Comparison of ENCODE assay signal across 24 cellular contexts in the genomic region with DNA sequence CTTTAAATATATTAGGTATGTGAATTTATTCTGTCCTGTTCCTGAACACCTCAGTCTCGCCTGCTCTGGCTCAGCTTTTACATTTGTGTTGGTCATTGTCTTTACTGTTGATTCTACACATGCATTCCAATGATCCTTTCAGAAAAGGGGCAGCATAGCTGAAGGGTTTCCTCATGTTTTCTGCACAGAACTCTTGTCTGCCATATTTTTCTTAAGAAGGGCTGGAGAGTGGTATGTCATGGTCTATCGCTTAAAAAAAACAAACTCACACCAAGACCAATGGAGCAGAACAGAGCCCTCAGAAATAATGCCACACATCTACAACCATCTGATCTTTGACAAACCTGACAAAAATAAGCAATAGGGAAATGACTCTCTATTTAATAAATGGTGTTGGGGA.
A peak's percentile ranks its signal among the peaks of the same experiment; 100 is the strongest.
DNase-seq lines count a peak whose midpoint lies in the region; ATAC-seq and TF ChIP-seq lines count a peak whose summit lies in the region.
"Had no signal": no experiment of that assay in that cellular context is flagged by ENCODE, and none has a peak within 500 bp of the region (broad histone marks: within the 10 kb centered on the region; RNA-seq: fewer than 3 reads in every experiment).

No MANE protein-coding gene starts in this region.

- in situ Hi-C loops in Caki2 (cut with HindIII; ENCODE audit: low pct_unique_long_range_greater_than_20kb, low sequenced_read_pairs) = no loop called here
- in situ Hi-C loops in GM13977 (cut with MboI; ENCODE audit: low pct_unique_long_range_greater_than_20kb, low sequenced_read_pairs, unreplicated experiment) = no loop called here

- no peaks in the 10 kb centered on the region for H3K27me3 ChIP-seq in psoas muscle (ENCODE audit: insufficient read depth in 3 of 3, low read length in 2 of 3)
- H3K27me3 ChIP-seq: BLaER1 treated with 17β-estradiol and CSF1 and Interleukin-3, amounts not matched to agents 10 nM and 100 nM had no signal

- 93 to 95% methylated on average over 2 of the region's 2 CpGs; no CpG with 5 or more reads in 1 of the 3 donors for WGBS in psoas muscle, 3 donors

- H3K4me3 ChIP-seq in epithelial cell of proximal tubule (ENCODE audit: low read depth, low read length) (no peak overlapping the region), psoas muscle (no peak overlapping the region)
- H3K4me3 ChIP-seq: A549; BLaER1 treated with 17β-estradiol and CSF1 and Interleukin-3, amounts not matched to agents 10 nM and 100 nM; GM12878 had no signal

- intact Hi-C loops in psoas muscle (cut with DNase I) = no loop called here

- ATAC-seq in psoas muscle = no peak
- ATAC-seq: A549; CD8-positive, alpha-beta T cell; GM12878 had no signal

- H3K27ac ChIP-seq in psoas muscle = no peak overlapping the region
- H3K27ac ChIP-seq: 22Rv1; A549; BLaER1 treated with 17β-estradiol and CSF1 and Interleukin-3, amounts not matched to agents 10 nM and 100 nM; C4-2B had no signal

- H3K36me3 ChIP-seq in psoas muscle (ENCODE audit: insufficient read depth in 1 of 2, low read depth in 1 of 2) = no peaks in the 10 kb centered on the region
- H3K36me3 ChIP-seq: BLaER1 treated with 17β-estradiol and CSF1 and Interleukin-3, amounts not matched to agents 10 nM and 100 nM had no signal

- DNase-seq in Caki2 (ENCODE audit: low read depth) = peak; percentile 76
- peak; percentile 22 for DNase-seq in epithelial cell of proximal tubule (ENCODE audit: low read depth)
- DNase-seq in kidney glomerular epithelial cell (lab: John Stamatoyannopoulos, UW) = peak; percentile 42
- DNase-seq in renal cortical epithelial cell (ENCODE audit: low read depth) = peak; percentile 76
- no peak for DNase-seq in psoas muscle
- no peak for DNase-seq in stimulated activated CD4-positive, alpha-beta T cell treated with anti-CD3 and anti-CD28 coated beads, Interleukin-15, amount 100 ng/mL, for 24 hours
- no peak for DNase-seq in GM13977 (ENCODE audit: low spot score)
- DNase-seq in stimulated activated naive CD4-positive, alpha-beta T cell treated with Interleukin-2 at 50 U/mL for 16 hours (lab: John Stamatoyannopoulos, UW) = no peak
- DNase-seq: AML-193; Caco-2; CD4-positive, alpha-beta T cell; CD8-positive, alpha-beta T cell; DMS 273 treated with DMSO at 0.1 percent for 48 hours; DMS153; DMS53; DMS79; DND-41; EL; GDM1 had no signal

- H3K9me3 ChIP-seq in psoas muscle = no peaks in the 10 kb centered on the region
- H3K9me3 ChIP-seq: A549; BLaER1 treated with 17β-estradiol and CSF1 and Interleukin-3, amounts not matched to agents 10 nM and 100 nM; Caco-2 had no signal

- no peaks in the 10 kb centered on the region for H3K4me1 ChIP-seq in psoas muscle
- H3K4me1 ChIP-seq: A549; BLaER1 treated with 17β-estradiol and CSF1 and Interleukin-3, amounts not matched to agents 10 nM and 100 nM; Caco-2 had no signal

- TF ChIP-seq CTCF in epithelial cell of proximal tubule (conservative IDR thresholded peaks at IDR 0.05; ENCODE audit: low read depth, low read length) = no peak
- TF ChIP-seq CTCF in psoas muscle (IDR thresholded peaks at IDR 0.05) = no peak
- no peak for TF ChIP-seq CTCF in GM13977 (IDR thresholded peaks at IDR 0.05; ENCODE audit: extremely low read depth, insufficient read depth, missing control alignments)

Comparison
In these comparisons a context has a peak if more than half of its experiments do, and no peak if none do; other contexts are left out.
1. DNase-seq: peak in Caki2 (single experiment), epithelial cell of proximal tubule (single experiment), kidney glomerular epithelial cell (single experiment) and renal cortical epithelial cell (single experiment); none in psoas muscle (0 of 2), stimulated activated CD4-positive, alpha-beta T cell treated with anti-CD3 and anti-CD28 coated beads, Interleukin-15, amount 100 ng/mL, for 24 hours (single experiment), GM13977 (single experiment) and stimulated activated naive CD4-positive, alpha-beta T cell treated with Interleukin-2 at 50 U/mL for 16 hours (single experiment).